Comparison of ENCODE assay signal across 10 cellular contexts in genomic region chr15:39781147-39781966, GRCh38. TPM values are rescaled to one million over a fixed set of nuclear protein-coding genes. Genes with fewer than 3 reads are reported as not detected.
DNase-seq lines count a peak whose midpoint lies in the region; TF ChIP-seq lines count a peak whose summit lies in the region.
"Had no signal": no experiment of that assay in that cellular context is flagged by ENCODE, and none has a peak within 500 bp of the region (broad histone marks: within the 10 kb centered on the region; RNA-seq: fewer than 3 reads in every experiment).

No MANE protein-coding gene starts in this region.

- no peak for TF ChIP-seq POLR2A in vagina (IDR thresholded peaks at IDR 0.05)

- H3K36me3 Mint-ChIP-seq in nephron progenitor cell (ENCODE audit: low read depth): peaks cover 8% of the 10 kb centered on the region

- no peak overlapping the region for H3K27ac ChIP-seq in vagina

- peak overlapping the region; percentile 65 for H3K4me3 Mint-ChIP-seq in nephron progenitor cell

- H3K27me3 ChIP-seq in MG63 (no peaks in the 10 kb centered on the region), adipocyte (replicated peaks; ENCODE audit: control insufficient read depth, insufficient read depth, low read length) (no peaks in the 10 kb centered on the region), vagina (no peaks in the 10 kb centered on the region)

- H3K9me3 ChIP-seq in MG63: no peaks in the 10 kb centered on the region; the same call in 1 of the 2 replicates
- H3K9me3 ChIP-seq in adipocyte (ENCODE audit: control insufficient read depth, low read length): no peaks in the 10 kb centered on the region
- no peaks in the 10 kb centered on the region for H3K9me3 ChIP-seq in vagina

- peaks cover 10% of the 10 kb centered on the region for H3K9me3 Mint-ChIP-seq in nephron progenitor cell

- no peaks in the 10 kb centered on the region for H3K27me3 Mint-ChIP-seq in nephron progenitor cell (ENCODE audit: low read depth, poor library complexity)

- no peak overlapping the region for H3K27ac Mint-ChIP-seq in nephron progenitor cell

- no peak for TF ChIP-seq CTCF in nephron progenitor cell (IDR thresholded peaks at IDR 0.05)
- TF ChIP-seq CTCF in vagina (IDR thresholded peaks at IDR 0.05): no peak

- DNase-seq in DMS79 treated with DMSO at 0.1 percent for 48 hours (lab: John Stamatoyannopoulos, UW) (peak; percentile 26), DMS79 (lab: John Stamatoyannopoulos, UW) (no peak), MG63 (no peak), adipocyte (ENCODE audit: low read depth) (no peak), nephron progenitor cell (no peak), HK-2 (ENCODE audit: unreplicated experiment) (no peak), vagina (ENCODE audit: extremely low spot score in 2 of 2) (no peak), islet precursor cell (no peak)
- DNase-seq: kidney, right cardiac atrium had no signal

- peaks cover 52% of the 10 kb centered on the region for H3K4me1 Mint-ChIP-seq in nephron progenitor cell

- no peak overlapping the region for H3K9ac ChIP-seq in adipocyte (ENCODE audit: low read length)

- H3K4me1 ChIP-seq in adipocyte (ENCODE audit: control insufficient read depth, insufficient read depth, low read length) (peaks cover 9% of the 10 kb centered on the region), vagina (peaks cover 26% of the 10 kb centered on the region)

- peak overlapping the region; percentile 90 for H3K4me3 ChIP-seq in MG63
- H3K4me3 ChIP-seq in adipocyte (ENCODE audit: low read length): peak overlapping the region; percentile 94
- H3K4me3 ChIP-seq in vagina: no peak overlapping the region

- H3K36me3 ChIP-seq in MG63 (peaks cover 10% of the 10 kb centered on the region), adipocyte (ENCODE audit: control insufficient read depth, insufficient read depth, low read length, severe bottlenecking) (no peaks in the 10 kb centered on the region), vagina (no peaks in the 10 kb centered on the region)

- intact Hi-C loops in vagina (cut with DNase I): no loop called here

RNA-seq across cellular contexts. Expression of gene FSIP1, which starts 1.3 kb away (rescaled TPM):
- 2.0 and 3.3 TPM in 2 replicates for total RNA-seq in MG63 (2014; rRNA removed; shearing (Covaris generic); ENCODE audit: low replicate concordance)
- 0.98 TPM for total RNA-seq in vagina

Comparison
In these comparisons a context has a peak if more than half of its experiments do, and no peak if none do; other contexts are left out.
1. H3K4me3 ChIP-seq: peak in MG63 (single experiment) and adipocyte (single experiment); none in vagina (0 of 2).